ENCODE assay signal across 8 cellular contexts in genomic region chr22:37777122-37777687, GRCh38. TPM values are rescaled to one million over a fixed set of nuclear protein-coding genes. Genes with fewer than 3 reads are reported as not detected.
DNase-seq lines count a peak whose midpoint lies in the region; ATAC-seq and TF ChIP-seq lines count a peak whose summit lies in the region.

No MANE protein-coding gene starts in this region.

- H3K9me2 ChIP-seq in OCI-LY1 (ENCODE audit: low read depth, low read length) = no peaks in the 10 kb centered on the region

- ATAC-seq in HG03457 (IDR thresholded peaks at IDR 0.05; ENCODE audit: unreplicated experiment) = no peak
- ATAC-seq in stimulated activated naive CD8-positive, alpha-beta T cell treated with anti-CD3 and anti-CD28 coated beads, Interleukin-15, Interleukin-2, amounts not matched to agents 100 U/mL and 50 U/mL, for 24 hours = no peak

- DNase-seq in SIG-M5 treated with dmso at 0.1 percent for 504 hours (lab: John Stamatoyannopoulos, UW; ENCODE audit: unreplicated experiment) = peak; percentile 28
- DNase-seq in SIG-M5 (lab: John Stamatoyannopoulos, UW) = no peak
- peak; percentile 94 for DNase-seq in glomerular visceral epithelial cell (ENCODE audit: extremely low spot score)
- no peak for DNase-seq in type B pancreatic cell (ENCODE audit: extremely low spot score, unreplicated experiment)
- DNase-seq in stimulated activated naive CD8-positive, alpha-beta T cell treated with anti-CD3 and anti-CD28 coated beads, Interleukin-15, Interleukin-2, amounts not matched to agents 100 U/mL and 50 U/mL, for 24 hours = no peak
- DNase-seq in HuH-7.5 (ENCODE audit: low spot score) = no peak

- peaks cover 19% of the 10 kb centered on the region for H3K4me1 Mint-ChIP-seq in type B pancreatic cell (ENCODE audit: unreplicated experiment)

- peak overlapping the region; percentile 37; the same call in 1 of the 2 replicates for H3K9ac ChIP-seq in OCI-LY1 (ENCODE audit: low read length)

- H3K79me2 ChIP-seq in OCI-LY1 (ENCODE audit: insufficient read depth, low read length) = no peaks in the 10 kb centered on the region

- H3K27ac Mint-ChIP-seq in type B pancreatic cell = peak overlapping the region; percentile 71

- H3F3A ChIP-seq in OCI-LY1 (ENCODE audit: insufficient read depth, low read length) = peaks cover 14% of the 10 kb centered on the region; the same call in 1 of the 2 replicates

- no peaks in the 10 kb centered on the region for H3K36me3 Mint-ChIP-seq in type B pancreatic cell

- peaks cover 6% of the 10 kb centered on the region; the same call in 1 of the 2 replicates for H3K36me3 ChIP-seq in OCI-LY1 (ENCODE audit: insufficient read depth, low read length)

- no peaks in the 10 kb centered on the region for H4K20me1 ChIP-seq in OCI-LY1 (ENCODE audit: insufficient read depth, low read length)

- H3K27me3 Mint-ChIP-seq in type B pancreatic cell = no peaks in the 10 kb centered on the region

- H3K9me3 Mint-ChIP-seq in type B pancreatic cell = no peaks in the 10 kb centered on the region

- no peaks in the 10 kb centered on the region for H3K27me3 ChIP-seq in OCI-LY1 (ENCODE audit: insufficient read depth, low read length)

- peak overlapping the region; percentile 66 for H3K4me2 ChIP-seq in OCI-LY1 (ENCODE audit: low read length)

- H3K27ac ChIP-seq in OCI-LY1 (ENCODE audit: low read depth, low read length, poor library complexity, severe bottlenecking) = peak overlapping the region; percentile 85

- H3K4me3 Mint-ChIP-seq in type B pancreatic cell = no peak overlapping the region

- TF ChIP-seq CTCF in OCI-LY1 (IDR thresholded peaks at IDR 0.05; ENCODE audit: low read length) = no peak
- no peak for TF ChIP-seq CTCF in type B pancreatic cell (conservative IDR thresholded peaks at IDR 0.05)

- peaks cover 28% of the 10 kb centered on the region for H3K4me1 ChIP-seq in OCI-LY1 (ENCODE audit: insufficient read depth, low read length, severe bottlenecking)

- peak overlapping the region; percentile 39 for H3K4me3 ChIP-seq in OCI-LY1 (ENCODE audit: low read depth, low read length, poor library complexity, severe bottlenecking)

- H2AFZ ChIP-seq in OCI-LY1 (ENCODE audit: low read length) = no peak overlapping the region

- H3K9me3 ChIP-seq in OCI-LY1 (ENCODE audit: low read length) = no peaks in the 10 kb centered on the region

RNA-seq across cellular contexts. Expression of gene GCAT, which starts 30.5 kb away (rescaled TPM):
- 22.3 and 27.4 TPM in 2 replicates for total RNA-seq in type B pancreatic cell (ENCODE audit: low replicate concordance)

RNA-seq across cellular contexts. Expression of gene GALR3, which starts 46.0 kb away (rescaled TPM):
- total RNA-seq in type B pancreatic cell (ENCODE audit: low replicate concordance) = 0.34 TPM in 1 of 2 replicates, not detected in the other

Comparison
In these comparisons a context has a peak if more than half of its experiments do, and no peak if none do; other contexts are left out.
1. DNase-seq: peak in SIG-M5 treated with dmso at 0.1 percent for 504 hours (single experiment) and glomerular visceral epithelial cell (single experiment); none in SIG-M5 (single experiment), type B pancreatic cell (single experiment), stimulated activated naive CD8-positive, alpha-beta T cell treated with anti-CD3 and anti-CD28 coated beads, Interleukin-15, Interleukin-2, amounts not matched to agents 100 U/mL and 50 U/mL, for 24 hours (single experiment) and HuH-7.5 (single experiment).